ENCODE assay signal across 20 cellular contexts in the genomic region with DNA sequence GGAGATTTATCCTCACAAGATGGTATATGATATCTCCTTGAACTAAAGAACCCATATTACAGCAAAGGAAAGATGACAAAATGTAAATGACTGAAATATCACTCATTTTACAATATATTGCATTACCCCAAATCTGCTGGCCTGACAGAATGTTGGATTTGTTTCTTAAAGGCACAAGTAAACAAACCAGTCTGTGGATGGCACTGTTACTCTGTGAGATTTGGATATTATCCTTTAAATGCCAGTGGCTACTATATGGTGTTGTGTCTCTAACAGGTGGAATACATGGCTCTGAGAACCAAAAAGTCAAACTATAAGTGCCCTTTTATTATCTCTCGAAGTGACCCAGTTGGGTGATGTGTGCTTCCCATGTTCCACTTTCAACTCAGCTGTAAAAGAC.
A peak's percentile ranks its signal among the peaks of the same experiment; 100 is the strongest.
DNase-seq lines count a peak whose midpoint lies in the region; ATAC-seq and TF ChIP-seq lines count a peak whose summit lies in the region.
"Had no signal": no experiment of that assay in that cellular context is flagged by ENCODE, and none has a peak within 500 bp of the region (broad histone marks: within the 10 kb centered on the region; RNA-seq: fewer than 3 reads in every experiment).

No MANE protein-coding gene starts in this region.

- TF ChIP-seq EP300 in esophagus muscularis mucosa (IDR thresholded peaks at IDR 0.05): no peak

- no peaks in the 10 kb centered on the region for H3K9me3 ChIP-seq in IMR-90 (ENCODE audit: control insufficient read depth, insufficient read depth, low read length)
- no peaks in the 10 kb centered on the region for H3K9me3 ChIP-seq in esophagus muscularis mucosa
- H3K9me3 ChIP-seq: BLaER1, colonic mucosa, heart left ventricle, spleen, suprapubic skin had no signal

- no peak overlapping the region for H4K5ac ChIP-seq in IMR-90 (ENCODE audit: low read depth, low read length)

- H2AK9ac ChIP-seq in IMR-90 (replicated peaks; ENCODE audit: low read depth, low read length, poor library complexity): no peak overlapping the region

- no peak overlapping the region for H2AFZ ChIP-seq in IMR-90 (replicated peaks; ENCODE audit: low read length, poor library complexity)
- H2AFZ ChIP-seq: GM23338 had no signal

- DNase-seq in ACHN (peak; percentile 16), IMR-90 (no peak), amniotic epithelial cell (ENCODE audit: low read depth) (peak; percentile 66), foreskin keratinocyte (no peak), esophagus muscularis mucosa (ENCODE audit: extremely low spot score) (no peak), T-helper 9 cell (no peak), HUDEP-2 (lab: John Stamatoyannopoulos, UW; ENCODE audit: unreplicated experiment in 76 of 76) (no peak)
- DNase-seq: activated CD4-positive, CD25-positive, alpha-beta regulatory T cell treated with anti-CD3 and anti-CD28 coated beads, Interleukin-2, amount 50 U/mL, for 72 hours; activated CD8-positive, alpha-beta memory T cell treated with anti-CD3 and anti-CD28 coated beads, Interleukin-2, amount 10 ng/mL, durations not matched to agents 7 days and 5 days; amygdala; colonic mucosa; heart left ventricle; Karpas-422; naive thymus-derived CD4-positive, alpha-beta T cell; NCI-H146; spleen had no signal

- H4K20me1 ChIP-seq in IMR-90 (ENCODE audit: insufficient read depth, low read length): no peaks in the 10 kb centered on the region
- H4K20me1 ChIP-seq: BLaER1 had no signal

- CTCF ChIA-PET in IMR-90 (lab: Yijun Ruan, JAX): no interaction called here

- ATAC-seq in IMR-90 (ENCODE audit: low read depth) (0 out of 2 replicates have a peak, but pooled peaks have one; percentile 16), foreskin keratinocyte (no peak), HG03469 (IDR thresholded peaks at IDR 0.05; ENCODE audit: unreplicated experiment) (no peak)
- ATAC-seq: activated CD8-positive, alpha-beta memory T cell treated with anti-CD3 and anti-CD28 coated beads, Interleukin-2, amount 10 ng/mL, durations not matched to agents 7 days and 5 days; GM23338; naive thymus-derived CD4-positive, alpha-beta T cell had no signal

- TF ChIP-seq POLR2A in IMR-90 (IDR thresholded peaks at IDR 0.05; ENCODE audit: low read depth, low read length) (no peak), esophagus muscularis mucosa (IDR thresholded peaks at IDR 0.05; ENCODE audit: low read depth) (no peak)

- POLR2A ChIA-PET in IMR-90 (lab: Charles Lee; ENCODE audit: unreplicated experiment): no interaction called here

- no peak overlapping the region for H3K56ac ChIP-seq in IMR-90 (ENCODE audit: extremely low read depth, insufficient read depth, low read length)

- no peaks in the 10 kb centered on the region for H3K36me3 ChIP-seq in IMR-90 (ENCODE audit: control insufficient read depth, insufficient read depth, low read length)
- H3K36me3 ChIP-seq in esophagus muscularis mucosa: no peaks in the 10 kb centered on the region
- H3K36me3 ChIP-seq: BLaER1, colonic mucosa, heart left ventricle, spleen, suprapubic skin had no signal

- H2AK5ac ChIP-seq in IMR-90 (ENCODE audit: low read depth, low read length): no peak overlapping the region

- TF ChIP-seq CTCF in IMR-90 (conservative IDR thresholded peaks at IDR 0.05; ENCODE audit: low read depth, low read length) (0 out of 2 replicates have a peak, but pooled peaks have one; percentile 10), foreskin keratinocyte (conservative IDR thresholded peaks at IDR 0.05) (peak; percentile 35), esophagus muscularis mucosa (IDR thresholded peaks at IDR 0.05) (no peak)

- dilution Hi-C loops in IMR-90 (cut with HindIII; ENCODE audit: low sequenced_read_pairs, unreplicated experiment): no loop called here

- BruUV-seq in IMR-90 (replicated peaks; lab: Mats Ljungman, UMichigan): no TSS peak

- H3K4me3 ChIP-seq in IMR-90 (ENCODE audit: insufficient read depth, low read depth, low read length): no peak overlapping the region
- H3K4me3 ChIP-seq in esophagus muscularis mucosa: no peak overlapping the region
- H3K4me3 ChIP-seq: BLaER1, colonic mucosa, GM23338, heart left ventricle, spleen, suprapubic skin had no signal

- H2BK120ac ChIP-seq in IMR-90 (ENCODE audit: low read depth, low read length): peak overlapping the region; percentile 82

- no peak overlapping the region for H3K4me2 ChIP-seq in IMR-90 (ENCODE audit: low read depth, low read length)
- H3K4me2 ChIP-seq: BLaER1, GM23338 had no signal

- no CpG with 5 or more reads among the region's 1 CpG for WGBS in IMR-90 (ENCODE audit: extremely low coverage in 2 of 2, insufficient read length in 1 of 2), 2 experiments
- WGBS in esophagus muscularis mucosa: 100% methylated on average over 1 of the region's 1 CpG

- no peak overlapping the region for H4K8ac ChIP-seq in IMR-90 (ENCODE audit: low read depth in 2 of 2, low read length in 2 of 2)

- no peak overlapping the region for H3K9ac ChIP-seq in IMR-90 (ENCODE audit: low read depth, low read length)
- H3K9ac ChIP-seq: BLaER1 had no signal

- 0 out of 2 replicates have a peak overlapping the region, but pooled peaks have one; percentile 46 for H3K4ac ChIP-seq in IMR-90 (ENCODE audit: low read depth, low read length)

- intact Hi-C loops in IMR-90 (cut with micrococcal nuclease): loop anchor here (5.0 kb wide), 1 partner anchor 346 kb away; no protein-coding TSS in a partner anchor
- intact Hi-C loops in esophagus muscularis mucosa (cut with DNase I): no loop called here

- TF ChIP-seq RAD21 in IMR-90 (IDR thresholded peaks at IDR 0.05; ENCODE audit: low read length): peak; percentile 11; the same call in 1 of the 2 replicates

- H3K4me1 ChIP-seq in IMR-90 (ENCODE audit: control insufficient read depth, insufficient read depth, low read length) (peaks cover 2% of the 10 kb centered on the region; the same call in 1 of the 2 replicates), foreskin keratinocyte (no peaks in the 10 kb centered on the region), esophagus muscularis mucosa (no peaks in the 10 kb centered on the region)
- H3K4me1 ChIP-seq: BLaER1, colonic mucosa, spleen, suprapubic skin had no signal

- no peaks in the 10 kb centered on the region for H3K27me3 ChIP-seq in IMR-90 (ENCODE audit: control insufficient read depth, insufficient read depth, low read length)
- H3K27me3 ChIP-seq in foreskin keratinocyte: no peaks in the 10 kb centered on the region
- no peaks in the 10 kb centered on the region for H3K27me3 ChIP-seq in esophagus muscularis mucosa
- H3K27me3 ChIP-seq: BLaER1, colonic mucosa, heart left ventricle, spleen, suprapubic skin had no signal

- H3K27ac ChIP-seq in IMR-90 (ENCODE audit: insufficient read depth, low read length): no peak overlapping the region
- H3K27ac ChIP-seq in foreskin keratinocyte: no peak overlapping the region
- no peak overlapping the region for H3K27ac ChIP-seq in esophagus muscularis mucosa (replicated peaks in 1 of 4)
- H3K27ac ChIP-seq: BLaER1, colonic mucosa, heart left ventricle, spleen, suprapubic skin had no signal

- no peak overlapping the region; the same call in 1 of the 2 replicates for H3K18ac ChIP-seq in IMR-90 (ENCODE audit: low read depth, low read length)

- H3K9me1 ChIP-seq in IMR-90 (ENCODE audit: insufficient read depth, low read length): no peaks in the 10 kb centered on the region

- no peaks in the 10 kb centered on the region for H3K79me1 ChIP-seq in IMR-90 (ENCODE audit: low read depth in 1 of 2, low read length in 2 of 2)

- H3K14ac ChIP-seq in IMR-90 (replicated peaks; ENCODE audit: low read depth, low read length): no peak overlapping the region

- peak overlapping the region; percentile 83 for H2BK20ac ChIP-seq in IMR-90 (ENCODE audit: low read depth, low read length)

- no peak overlapping the region for H3K23ac ChIP-seq in IMR-90 (ENCODE audit: low read depth, low read length)

- no peak overlapping the region for H2BK5ac ChIP-seq in IMR-90 (ENCODE audit: low read depth, low read length, poor library complexity, severe bottlenecking)

- H4K91ac ChIP-seq in IMR-90 (ENCODE audit: insufficient read depth, low read depth, low read length): peak overlapping the region; percentile 69; the same call in 1 of the 2 replicates

- H2BK15ac ChIP-seq in IMR-90 (ENCODE audit: low read depth, low read length): no peak overlapping the region

- in situ Hi-C loops in ACHN (cut with HindIII; ENCODE audit: low pct_ligation_motif_present, low pct_unique_long_range_greater_than_20kb, low sequenced_read_pairs): no loop called here
- in situ Hi-C loops in IMR-90 (cut with MboI; ENCODE audit: low sequenced_read_pairs): no loop called here

TF ChIP-seq in IMR-90, 13 proteins besides CTCF, POLR2A, EP300 and RAD21:
- TF ChIP-seq, protein P1, sequence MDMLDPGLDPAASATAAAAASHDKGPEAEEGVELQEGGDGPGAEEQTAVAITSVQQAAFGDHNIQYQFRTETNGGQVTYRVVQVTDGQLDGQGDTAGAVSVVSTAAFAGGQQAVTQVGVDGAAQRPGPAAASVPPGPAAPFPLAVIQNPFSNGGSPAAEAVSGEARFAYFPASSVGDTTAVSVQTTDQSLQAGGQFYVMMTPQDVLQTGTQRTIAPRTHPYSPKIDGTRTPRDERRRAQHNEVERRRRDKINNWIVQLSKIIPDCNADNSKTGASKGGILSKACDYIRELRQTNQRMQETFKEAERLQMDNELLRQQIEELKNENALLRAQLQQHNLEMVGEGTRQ (IDR thresholded peaks at IDR 0.05; ENCODE audit: low read depth, low read length): no peak
- TF ChIP-seq, protein P2, sequence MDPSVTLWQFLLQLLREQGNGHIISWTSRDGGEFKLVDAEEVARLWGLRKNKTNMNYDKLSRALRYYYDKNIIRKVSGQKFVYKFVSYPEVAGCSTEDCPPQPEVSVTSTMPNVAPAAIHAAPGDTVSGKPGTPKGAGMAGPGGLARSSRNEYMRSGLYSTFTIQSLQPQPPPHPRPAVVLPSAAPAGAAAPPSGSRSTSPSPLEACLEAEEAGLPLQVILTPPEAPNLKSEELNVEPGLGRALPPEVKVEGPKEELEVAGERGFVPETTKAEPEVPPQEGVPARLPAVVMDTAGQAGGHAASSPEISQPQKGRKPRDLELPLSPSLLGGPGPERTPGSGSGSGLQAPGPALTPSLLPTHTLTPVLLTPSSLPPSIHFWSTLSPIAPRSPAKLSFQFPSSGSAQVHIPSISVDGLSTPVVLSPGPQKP (IDR thresholded peaks at IDR 0.05; ENCODE audit: borderline replicate concordance, low read depth, low read length): no peak
- TF ChIP-seq FOS (IDR thresholded peaks at IDR 0.05; ENCODE audit: low read depth, low read length): no peak
- no peak for TF ChIP-seq BHLHE40 (IDR thresholded peaks at IDR 0.05; ENCODE audit: low read depth, low read length)

Comparison
In these comparisons a context has a peak if more than half of its experiments do, and no peak if none do; other contexts are left out.
1. DNase-seq: peak in ACHN (single experiment) and amniotic epithelial cell (single experiment); none in IMR-90 (single experiment), foreskin keratinocyte (0 of 2), esophagus muscularis mucosa (single experiment), T-helper 9 cell (single experiment) and HUDEP-2 (0 of 76).
2. CTCF ChIP-seq: peak in IMR-90 (single experiment) and foreskin keratinocyte (single experiment); none in esophagus muscularis mucosa (0 of 3).